ENCODE assay signal across 1 cellular context in genomic region chr9:6506571-6506970, GRCh38.
TF ChIP-seq lines count a peak whose summit lies in the region.

No MANE protein-coding gene starts in this region.

TF ChIP-seq in GM12878, 131 proteins besides CTCF, POLR2A, EP300 and RAD21:
- TF ChIP-seq, protein P1, sequence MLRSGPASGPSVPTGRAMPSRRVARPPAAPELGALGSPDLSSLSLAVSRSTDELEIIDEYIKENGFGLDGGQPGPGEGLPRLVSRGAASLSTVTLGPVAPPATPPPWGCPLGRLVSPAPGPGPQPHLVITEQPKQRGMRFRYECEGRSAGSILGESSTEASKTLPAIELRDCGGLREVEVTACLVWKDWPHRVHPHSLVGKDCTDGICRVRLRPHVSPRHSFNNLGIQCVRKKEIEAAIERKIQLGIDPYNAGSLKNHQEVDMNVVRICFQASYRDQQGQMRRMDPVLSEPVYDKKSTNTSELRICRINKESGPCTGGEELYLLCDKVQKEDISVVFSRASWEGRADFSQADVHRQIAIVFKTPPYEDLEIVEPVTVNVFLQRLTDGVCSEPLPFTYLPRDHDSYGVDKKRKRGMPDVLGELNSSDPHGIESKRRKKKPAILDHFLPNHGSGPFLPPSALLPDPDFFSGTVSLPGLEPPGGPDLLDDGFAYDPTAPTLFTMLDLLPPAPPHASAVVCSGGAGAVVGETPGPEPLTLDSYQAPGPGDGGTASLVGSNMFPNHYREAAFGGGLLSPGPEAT (IDR thresholded peaks at IDR 0.05; ENCODE audit: low read depth): no peak
- TF ChIP-seq BHLHE40 (IDR thresholded peaks at IDR 0.05; ENCODE audit: borderline replicate concordance in 1 of 2, low read depth in 2 of 2, low read length in 1 of 2) (no peak), ZBTB40 (IDR thresholded peaks at IDR 0.05; ENCODE audit: borderline replicate concordance) (no peak), HSF1 (IDR thresholded peaks at IDR 0.05; ENCODE audit: low read depth, low read length) (no peak)
